In the genomic region with DNA sequence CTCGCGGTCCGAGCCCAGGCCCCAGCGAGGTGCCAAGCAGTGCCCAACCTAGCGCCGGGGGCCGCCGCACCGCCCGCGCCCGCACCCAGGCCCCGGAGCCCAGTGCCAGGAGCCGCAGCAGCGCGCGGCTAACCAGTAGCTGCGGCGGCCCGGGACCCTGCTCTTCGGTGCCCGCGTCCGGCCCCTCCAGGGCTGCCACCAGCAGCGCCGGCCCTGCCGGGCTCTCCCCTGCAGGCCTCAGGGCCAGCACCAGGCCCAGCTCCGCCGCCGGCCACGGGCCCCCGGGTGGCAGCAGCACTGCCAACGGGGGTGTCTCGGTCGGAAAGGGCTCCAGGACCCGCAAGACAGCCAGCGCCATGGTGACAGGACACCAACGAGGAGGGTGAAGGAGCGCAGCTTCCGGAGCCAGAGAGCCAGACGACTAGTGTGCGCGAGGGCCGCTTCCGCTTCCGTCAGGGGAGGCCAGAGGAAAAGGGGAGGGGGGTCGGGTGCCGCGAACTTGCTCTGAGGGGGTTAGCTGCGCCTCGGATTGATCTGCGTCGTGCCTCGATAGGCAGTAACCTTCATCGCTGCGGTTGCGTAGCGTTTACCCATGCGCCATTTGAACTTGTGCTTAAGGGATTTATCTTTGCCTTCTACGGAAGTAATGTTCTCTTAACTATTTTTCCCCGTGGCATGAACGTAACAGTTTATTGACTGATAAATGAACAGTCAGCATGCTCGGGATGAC, we compare ENCODE assay signal across 1 cellular context.
TF ChIP-seq lines count a peak whose summit lies in the region.

A gene with protein sequence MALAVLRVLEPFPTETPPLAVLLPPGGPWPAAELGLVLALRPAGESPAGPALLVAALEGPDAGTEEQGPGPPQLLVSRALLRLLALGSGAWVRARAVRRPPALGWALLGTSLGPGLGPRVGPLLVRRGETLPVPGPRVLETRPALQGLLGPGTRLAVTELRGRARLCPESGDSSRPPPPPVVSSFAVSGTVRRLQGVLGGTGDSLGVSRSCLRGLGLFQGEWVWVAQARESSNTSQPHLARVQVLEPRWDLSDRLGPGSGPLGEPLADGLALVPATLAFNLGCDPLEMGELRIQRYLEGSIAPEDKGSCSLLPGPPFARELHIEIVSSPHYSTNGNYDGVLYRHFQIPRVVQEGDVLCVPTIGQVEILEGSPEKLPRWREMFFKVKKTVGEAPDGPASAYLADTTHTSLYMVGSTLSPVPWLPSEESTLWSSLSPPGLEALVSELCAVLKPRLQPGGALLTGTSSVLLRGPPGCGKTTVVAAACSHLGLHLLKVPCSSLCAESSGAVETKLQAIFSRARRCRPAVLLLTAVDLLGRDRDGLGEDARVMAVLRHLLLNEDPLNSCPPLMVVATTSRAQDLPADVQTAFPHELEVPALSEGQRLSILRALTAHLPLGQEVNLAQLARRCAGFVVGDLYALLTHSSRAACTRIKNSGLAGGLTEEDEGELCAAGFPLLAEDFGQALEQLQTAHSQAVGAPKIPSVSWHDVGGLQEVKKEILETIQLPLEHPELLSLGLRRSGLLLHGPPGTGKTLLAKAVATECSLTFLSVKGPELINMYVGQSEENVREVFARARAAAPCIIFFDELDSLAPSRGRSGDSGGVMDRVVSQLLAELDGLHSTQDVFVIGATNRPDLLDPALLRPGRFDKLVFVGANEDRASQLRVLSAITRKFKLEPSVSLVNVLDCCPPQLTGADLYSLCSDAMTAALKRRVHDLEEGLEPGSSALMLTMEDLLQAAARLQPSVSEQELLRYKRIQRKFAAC (minus strand): TSS at position 389 of the 730 bp plus-strand sequence. CDS start 31 bp downstream, at position 358.

TF ChIP-seq in SK-N-SH, 30 proteins besides CTCF, POLR2A, EP300 and RAD21 (continued from another document):
- TF ChIP-seq, protein P1, sequence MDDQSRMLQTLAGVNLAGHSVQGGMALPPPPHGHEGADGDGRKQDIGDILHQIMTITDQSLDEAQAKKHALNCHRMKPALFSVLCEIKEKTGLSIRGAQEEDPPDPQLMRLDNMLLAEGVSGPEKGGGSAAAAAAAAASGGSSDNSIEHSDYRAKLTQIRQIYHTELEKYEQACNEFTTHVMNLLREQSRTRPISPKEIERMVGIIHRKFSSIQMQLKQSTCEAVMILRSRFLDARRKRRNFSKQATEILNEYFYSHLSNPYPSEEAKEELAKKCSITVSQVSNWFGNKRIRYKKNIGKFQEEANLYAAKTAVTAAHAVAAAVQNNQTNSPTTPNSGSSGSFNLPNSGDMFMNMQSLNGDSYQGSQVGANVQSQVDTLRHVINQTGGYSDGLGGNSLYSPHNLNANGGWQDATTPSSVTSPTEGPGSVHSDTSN (IDR thresholded peaks at IDR 0.05): peak; percentile 13; the same call in 1 of the 2 replicates
- no peak for TF ChIP-seq FOXM1 (IDR thresholded peaks at IDR 0.05; ENCODE audit: low read depth)
- TF ChIP-seq MXI1 (IDR thresholded peaks at IDR 0.05; ENCODE audit: low read depth, low read length): peak; percentile 83
- TF ChIP-seq, protein P2, sequence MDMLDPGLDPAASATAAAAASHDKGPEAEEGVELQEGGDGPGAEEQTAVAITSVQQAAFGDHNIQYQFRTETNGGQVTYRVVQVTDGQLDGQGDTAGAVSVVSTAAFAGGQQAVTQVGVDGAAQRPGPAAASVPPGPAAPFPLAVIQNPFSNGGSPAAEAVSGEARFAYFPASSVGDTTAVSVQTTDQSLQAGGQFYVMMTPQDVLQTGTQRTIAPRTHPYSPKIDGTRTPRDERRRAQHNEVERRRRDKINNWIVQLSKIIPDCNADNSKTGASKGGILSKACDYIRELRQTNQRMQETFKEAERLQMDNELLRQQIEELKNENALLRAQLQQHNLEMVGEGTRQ (IDR thresholded peaks at IDR 0.05; ENCODE audit: borderline replicate concordance, low read depth, low read length): no peak
- TF ChIP-seq, protein P3, sequence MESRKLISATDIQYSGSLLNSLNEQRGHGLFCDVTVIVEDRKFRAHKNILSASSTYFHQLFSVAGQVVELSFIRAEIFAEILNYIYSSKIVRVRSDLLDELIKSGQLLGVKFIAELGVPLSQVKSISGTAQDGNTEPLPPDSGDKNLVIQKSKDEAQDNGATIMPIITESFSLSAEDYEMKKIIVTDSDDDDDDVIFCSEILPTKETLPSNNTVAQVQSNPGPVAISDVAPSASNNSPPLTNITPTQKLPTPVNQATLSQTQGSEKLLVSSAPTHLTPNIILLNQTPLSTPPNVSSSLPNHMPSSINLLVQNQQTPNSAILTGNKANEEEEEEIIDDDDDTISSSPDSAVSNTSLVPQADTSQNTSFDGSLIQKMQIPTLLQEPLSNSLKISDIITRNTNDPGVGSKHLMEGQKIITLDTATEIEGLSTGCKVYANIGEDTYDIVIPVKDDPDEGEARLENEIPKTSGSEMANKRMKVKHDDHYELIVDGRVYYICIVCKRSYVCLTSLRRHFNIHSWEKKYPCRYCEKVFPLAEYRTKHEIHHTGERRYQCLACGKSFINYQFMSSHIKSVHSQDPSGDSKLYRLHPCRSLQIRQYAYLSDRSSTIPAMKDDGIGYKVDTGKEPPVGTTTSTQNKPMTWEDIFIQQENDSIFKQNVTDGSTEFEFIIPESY (IDR thresholded peaks at IDR 0.05; ENCODE audit: borderline replicate concordance, low read depth): no peak
- no peak for TF ChIP-seq EZH2phosphoT487 (IDR thresholded peaks at IDR 0.05; ENCODE audit: borderline replicate concordance, low read depth)
- no peak; the same call in 1 of the 2 replicates for TF ChIP-seq TCF12 (IDR thresholded peaks at IDR 0.05)
- TF ChIP-seq, protein P4, sequence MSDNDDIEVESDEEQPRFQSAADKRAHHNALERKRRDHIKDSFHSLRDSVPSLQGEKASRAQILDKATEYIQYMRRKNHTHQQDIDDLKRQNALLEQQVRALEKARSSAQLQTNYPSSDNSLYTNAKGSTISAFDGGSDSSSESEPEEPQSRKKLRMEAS (IDR thresholded peaks at IDR 0.05; ENCODE audit: low read depth): peak; percentile 88
- TF ChIP-seq FOXJ3 (CRISPR knock-in tag; IDR thresholded peaks at IDR 0.05): no peak
- TF ChIP-seq, protein P5, sequence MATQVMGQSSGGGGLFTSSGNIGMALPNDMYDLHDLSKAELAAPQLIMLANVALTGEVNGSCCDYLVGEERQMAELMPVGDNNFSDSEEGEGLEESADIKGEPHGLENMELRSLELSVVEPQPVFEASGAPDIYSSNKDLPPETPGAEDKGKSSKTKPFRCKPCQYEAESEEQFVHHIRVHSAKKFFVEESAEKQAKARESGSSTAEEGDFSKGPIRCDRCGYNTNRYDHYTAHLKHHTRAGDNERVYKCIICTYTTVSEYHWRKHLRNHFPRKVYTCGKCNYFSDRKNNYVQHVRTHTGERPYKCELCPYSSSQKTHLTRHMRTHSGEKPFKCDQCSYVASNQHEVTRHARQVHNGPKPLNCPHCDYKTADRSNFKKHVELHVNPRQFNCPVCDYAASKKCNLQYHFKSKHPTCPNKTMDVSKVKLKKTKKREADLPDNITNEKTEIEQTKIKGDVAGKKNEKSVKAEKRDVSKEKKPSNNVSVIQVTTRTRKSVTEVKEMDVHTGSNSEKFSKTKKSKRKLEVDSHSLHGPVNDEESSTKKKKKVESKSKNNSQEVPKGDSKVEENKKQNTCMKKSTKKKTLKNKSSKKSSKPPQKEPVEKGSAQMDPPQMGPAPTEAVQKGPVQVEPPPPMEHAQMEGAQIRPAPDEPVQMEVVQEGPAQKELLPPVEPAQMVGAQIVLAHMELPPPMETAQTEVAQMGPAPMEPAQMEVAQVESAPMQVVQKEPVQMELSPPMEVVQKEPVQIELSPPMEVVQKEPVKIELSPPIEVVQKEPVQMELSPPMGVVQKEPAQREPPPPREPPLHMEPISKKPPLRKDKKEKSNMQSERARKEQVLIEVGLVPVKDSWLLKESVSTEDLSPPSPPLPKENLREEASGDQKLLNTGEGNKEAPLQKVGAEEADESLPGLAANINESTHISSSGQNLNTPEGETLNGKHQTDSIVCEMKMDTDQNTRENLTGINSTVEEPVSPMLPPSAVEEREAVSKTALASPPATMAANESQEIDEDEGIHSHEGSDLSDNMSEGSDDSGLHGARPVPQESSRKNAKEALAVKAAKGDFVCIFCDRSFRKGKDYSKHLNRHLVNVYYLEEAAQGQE (IDR thresholded peaks at IDR 0.05; ENCODE audit: low read depth, low read length): no peak
- no peak for TF ChIP-seq JUND (IDR thresholded peaks at IDR 0.05)
- no peak for TF ChIP-seq MEF2A (IDR thresholded peaks at IDR 0.05; ENCODE audit: borderline replicate concordance, low read depth)
- peak; percentile 70 for TF ChIP-seq CHD2 (IDR thresholded peaks at IDR 0.05; ENCODE audit: low read length, partially characterized antibody)
- TF ChIP-seq RXRA (IDR thresholded peaks at IDR 0.05; ENCODE audit: borderline replicate concordance, low read depth): no peak
- no peak for TF ChIP-seq GATA2 (CRISPR knock-in tag; IDR thresholded peaks at IDR 0.05)
- peak; percentile 14; the same call in 1 of the 2 replicates for TF ChIP-seq RCOR1 (IDR thresholded peaks at IDR 0.05; ENCODE audit: low read length)
- peak; percentile 44; the same call in 1 of the 2 replicates for TF ChIP-seq SIN3A (IDR thresholded peaks at IDR 0.05; ENCODE audit: borderline replicate concordance, low read depth, low read length)
- no peak for TF ChIP-seq NFIC (IDR thresholded peaks at IDR 0.05; ENCODE audit: borderline replicate concordance)
- TF ChIP-seq SMC3 (IDR thresholded peaks at IDR 0.05; ENCODE audit: low read depth, low read length): no peak
- TF ChIP-seq, protein P6, sequence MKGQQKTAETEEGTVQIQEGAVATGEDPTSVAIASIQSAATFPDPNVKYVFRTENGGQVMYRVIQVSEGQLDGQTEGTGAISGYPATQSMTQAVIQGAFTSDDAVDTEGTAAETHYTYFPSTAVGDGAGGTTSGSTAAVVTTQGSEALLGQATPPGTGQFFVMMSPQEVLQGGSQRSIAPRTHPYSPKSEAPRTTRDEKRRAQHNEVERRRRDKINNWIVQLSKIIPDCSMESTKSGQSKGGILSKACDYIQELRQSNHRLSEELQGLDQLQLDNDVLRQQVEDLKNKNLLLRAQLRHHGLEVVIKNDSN (IDR thresholded peaks at IDR 0.05; ENCODE audit: borderline replicate concordance, low read depth): no peak
- TF ChIP-seq TEAD4 (IDR thresholded peaks at IDR 0.05; ENCODE audit: borderline replicate concordance, insufficient read depth): no peak
- TF ChIP-seq TAF1 (IDR thresholded peaks at IDR 0.05; ENCODE audit: borderline replicate concordance, low read depth, low read length): peak; percentile 85
- TF ChIP-seq FOSL2 (IDR thresholded peaks at IDR 0.05; ENCODE audit: borderline replicate concordance, low read depth): no peak
- peak; percentile 82 for TF ChIP-seq ELF1 (IDR thresholded peaks at IDR 0.05)
TF ChIP-seq in SK-N-SH: peak in this region for 12.
